Comparison of ENCODE assay signal across 25 cellular contexts in the genomic region with DNA sequence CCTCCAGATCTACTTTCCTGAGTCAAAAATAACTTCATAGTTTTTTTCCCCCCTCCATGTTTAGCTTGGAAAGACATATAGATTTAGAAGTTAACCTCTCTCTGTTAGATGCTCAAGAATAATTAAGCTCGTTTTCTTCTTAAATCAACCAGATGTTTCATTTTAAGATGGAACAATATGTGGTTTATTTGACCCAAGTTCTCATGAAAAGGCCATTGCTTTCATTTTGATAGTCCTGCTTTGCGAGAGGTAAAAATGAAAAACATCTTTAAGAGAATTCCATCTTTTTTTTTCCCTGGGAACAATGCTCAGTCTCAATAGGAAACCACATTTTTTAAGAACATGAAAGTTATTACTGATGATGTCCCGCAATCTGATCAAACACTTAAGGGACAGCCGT.
"Had no signal": no experiment of that assay in that cellular context is flagged by ENCODE, and none has a peak within 500 bp of the region (broad histone marks: within the 10 kb centered on the region; RNA-seq: fewer than 3 reads in every experiment).

No MANE protein-coding gene starts in this region.

- H3K4me1 Mint-ChIP-seq: activated CD4-positive, alpha-beta T cell treated with anti-CD3 and anti-CD28 coated beads, Interleukin-2, amount 10 ng/mL, durations not matched to agents 24 days and 14 days; activated naive CD4-positive, alpha-beta T cell treated with anti-CD3 and anti-CD28 coated beads, Interleukin-2, amount 50 U/mL, for 24 hours; activated naive CD8-positive, alpha-beta T cell treated with anti-CD3 and anti-CD28 coated beads, Interleukin-2, amount 50 U/mL, for 24 hours; activated T-helper 17 cell treated with anti-CD3 and anti-CD28 coated beads, Interleukin-2, amount 50 U/mL, for 72 hours; endodermal cell; T-helper 17 cell had no signal

- H3K9me3 Mint-ChIP-seq: activated CD4-positive, alpha-beta memory T cell treated with anti-CD3 and anti-CD28 coated beads for 36 hours; activated CD4-positive, alpha-beta T cell treated with anti-CD3 and anti-CD28 coated beads, Interleukin-2, amount 10 ng/mL, durations not matched to agents 24 days and 14 days; activated naive CD4-positive, alpha-beta T cell treated with anti-CD3 and anti-CD28 coated beads, Interleukin-2, amount 50 U/mL, for 24 hours; activated naive CD8-positive, alpha-beta T cell treated with anti-CD3 and anti-CD28 coated beads, Interleukin-2, amount 50 U/mL, for 24 hours; activated T-helper 17 cell treated with anti-CD3 and anti-CD28 coated beads, Interleukin-2, amount 50 U/mL, for 72 hours; dendritic cell treated with granulocyte-macrophage colony-stimulating factor and Interleukin-4, amounts not matched to agents 40 ng/mL and 50 ng/mL, for 4 days; endodermal cell had no signal

- H3K36me3 Mint-ChIP-seq: activated CD4-positive, alpha-beta memory T cell treated with anti-CD3 and anti-CD28 coated beads for 36 hours; activated naive CD4-positive, alpha-beta T cell treated with anti-CD3 and anti-CD28 coated beads, Interleukin-2, amount 50 U/mL, for 24 hours had no signal

- H3K27ac Mint-ChIP-seq: activated CD4-positive, alpha-beta memory T cell treated with anti-CD3 and anti-CD28 coated beads for 36 hours; activated CD4-positive, alpha-beta T cell treated with anti-CD3 and anti-CD28 coated beads, Interleukin-2, amount 10 ng/mL, durations not matched to agents 24 days and 14 days; activated naive CD4-positive, alpha-beta T cell treated with anti-CD3 and anti-CD28 coated beads, Interleukin-2, amount 50 U/mL, for 24 hours; activated naive CD8-positive, alpha-beta T cell treated with anti-CD3 and anti-CD28 coated beads, Interleukin-2, amount 50 U/mL, for 24 hours; activated T-helper 17 cell treated with anti-CD3 and anti-CD28 coated beads, Interleukin-2, amount 50 U/mL, for 72 hours; dendritic cell treated with granulocyte-macrophage colony-stimulating factor and Interleukin-4, amounts not matched to agents 40 ng/mL and 50 ng/mL, for 4 days; endodermal cell; T-helper 17 cell had no signal

- H3K4me3 ChIP-seq: esophagus muscularis mucosa, left lung, lower lobe of right lung, mucosa of descending colon, pancreas, prostate gland, tibial nerve had no signal

- DNase-seq: activated CD4-positive, alpha-beta memory T cell treated with anti-CD3 and anti-CD28 coated beads for 36 hours; activated CD4-positive, alpha-beta T cell treated with anti-CD3 and anti-CD28 coated beads, Interleukin-2, amount 10 ng/mL, durations not matched to agents 24 days and 14 days; activated CD4-positive, CD25-positive, alpha-beta regulatory T cell treated with anti-CD3 and anti-CD28 coated beads, Interleukin-2, amount 50 U/mL, for 72 hours; activated CD8-positive, alpha-beta memory T cell treated with anti-CD3 and anti-CD28 coated beads, Interleukin-2, amount 50 U/mL, for 4 hours; activated gamma-delta T cell treated with Interleukin-2 at 50 U/mL for 16 hours; activated naive CD8-positive, alpha-beta T cell treated with anti-CD3 and anti-CD28 coated beads, Interleukin-2, amount 50 U/mL, for 24 hours; activated T-cell treated with anti-CD3 and anti-CD28 coated beads, Interleukin-2, amount 50 U/mL, for 1 hour; central memory CD4-positive, alpha-beta T cell; endodermal cell; left lung; lower lobe of right lung; mesenchymal stem cell; mucosa of descending colon; pancreas; retina; stimulated activated CD4-positive, alpha-beta T cell treated with anti-CD3 and anti-CD28 coated beads, Interleukin-15, amount 100 ng/mL, for 24 hours; stimulated activated CD4-positive, alpha-beta T cell treated with anti-CD3 and anti-CD28 coated beads, Interleukin-2, amount 100 ng/mL, for 24 hours; stimulated activated naive CD4-positive, alpha-beta T cell; T-helper 17 cell had no signal

- H3K4me3 Mint-ChIP-seq: activated CD4-positive, alpha-beta memory T cell treated with anti-CD3 and anti-CD28 coated beads for 36 hours; activated CD4-positive, alpha-beta T cell treated with anti-CD3 and anti-CD28 coated beads, Interleukin-2, amount 10 ng/mL, durations not matched to agents 24 days and 14 days; activated naive CD4-positive, alpha-beta T cell treated with anti-CD3 and anti-CD28 coated beads, Interleukin-2, amount 50 U/mL, for 24 hours; activated naive CD8-positive, alpha-beta T cell treated with anti-CD3 and anti-CD28 coated beads, Interleukin-2, amount 50 U/mL, for 24 hours; activated T-helper 17 cell treated with anti-CD3 and anti-CD28 coated beads, Interleukin-2, amount 50 U/mL, for 72 hours; dendritic cell treated with granulocyte-macrophage colony-stimulating factor and Interleukin-4, amounts not matched to agents 40 ng/mL and 50 ng/mL, for 4 days; endodermal cell; T-helper 17 cell had no signal
